24 cellular contexts compared by ENCODE assay signal in the genomic region with DNA sequence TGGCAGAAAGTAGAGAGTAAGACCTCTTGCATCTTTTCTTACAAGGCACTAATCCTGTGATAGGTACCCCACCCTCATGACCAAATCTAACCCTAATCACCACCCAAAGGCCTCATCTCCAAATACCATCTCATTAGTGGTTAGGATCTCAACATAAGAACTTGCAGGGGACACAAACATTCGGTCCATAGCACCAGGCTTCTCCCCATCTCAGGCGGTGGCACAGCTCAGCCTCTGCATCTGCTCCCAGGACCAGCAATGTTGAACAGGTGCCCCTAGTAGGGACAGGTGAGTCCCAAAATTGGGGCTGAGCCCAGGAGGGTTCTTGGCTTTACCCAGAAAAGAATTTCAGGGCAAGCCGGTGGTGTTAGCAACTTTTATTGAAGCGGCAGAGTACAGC.
"Had no signal": no experiment of that assay in that cellular context is flagged by ENCODE, and none has a peak within 500 bp of the region (broad histone marks: within the 10 kb centered on the region; RNA-seq: fewer than 3 reads in every experiment).

No MANE protein-coding gene starts in this region.

- H3K27ac Mint-ChIP-seq: activated CD4-positive, alpha-beta T cell treated with anti-CD3 and anti-CD28 coated beads, Interleukin-2, amount 10 ng/mL, durations not matched to agents 7 days and 5 days; activated T-helper 2 cell treated with anti-CD3 and anti-CD28 coated beads, Interferon-gamma antibody, Interleukin-2, Interleukin-4, amounts not matched to agents 10 μg/mL and 5 μg/mL and 100 μg/mL, durations not matched to agents 14 hours and 24 hours and 36 hours; nephron; stimulated activated naive CD8-positive, alpha-beta T cell treated with anti-CD3 and anti-CD28 coated beads, Interleukin-15, Interleukin-2, amounts not matched to agents 100 ng/mL and 50 ng/mL, for 24 hours had no signal

- H3K4me1 ChIP-seq: esophagus muscularis mucosa, left ventricle myocardium inferior, right lobe of liver, thyroid gland, upper lobe of right lung had no signal

- H3K27me3 Mint-ChIP-seq: activated CD4-positive, alpha-beta T cell treated with anti-CD3 and anti-CD28 coated beads, Interleukin-2, amount 10 ng/mL, durations not matched to agents 7 days and 5 days; activated CD8-positive, alpha-beta T cell treated with anti-CD3 and anti-CD28 coated beads for 36 hours; stimulated activated naive CD8-positive, alpha-beta T cell treated with anti-CD3 and anti-CD28 coated beads, Interleukin-15, Interleukin-2, amounts not matched to agents 100 ng/mL and 50 ng/mL, for 24 hours had no signal

- H3K27me3 ChIP-seq: brain microvascular endothelial cell, esophagus muscularis mucosa, right lobe of liver, thyroid gland, upper lobe of right lung had no signal

- H3K4me1 Mint-ChIP-seq: nephron had no signal

- H3K36me3 ChIP-seq: brain microvascular endothelial cell, esophagus muscularis mucosa, left ventricle myocardium inferior, right lobe of liver, thyroid gland, upper lobe of right lung had no signal

- H3K36me3 Mint-ChIP-seq: WTC11 had no signal

- DNase-seq: activated CD4-positive, alpha-beta T cell treated with anti-CD3 and anti-CD28 coated beads for 1 hour; activated CD4-positive, alpha-beta T cell treated with anti-CD3 and anti-CD28 coated beads, Interleukin-2, amount 10 ng/mL, durations not matched to agents 7 days and 5 days; activated CD8-positive, alpha-beta T cell treated with anti-CD3 and anti-CD28 coated beads for 36 hours; activated naive CD4-positive, alpha-beta T cell treated with anti-CD3 and anti-CD28 coated beads, Interleukin-2, amount 50 U/mL, for 16 hours; activated T-cell treated with anti-CD3 and anti-CD28 coated beads, Interleukin-2, amount 50 U/mL, for 48 hours; amniotic stem cell; brain microvascular endothelial cell; central memory CD4-positive, alpha-beta T cell; dermis blood vessel endothelial cell; effector CD4-positive, alpha-beta T cell; foreskin melanocyte; left ventricle myocardium inferior; right lobe of liver; stimulated activated CD4-positive, alpha-beta T cell treated with anti-CD3 and anti-CD28 coated beads, Interleukin-12 subunit alpha, Interleukin-12 subunit beta, amount 100 ng/mL, for 4 hours; stimulated activated CD4-positive, alpha-beta T cell treated with anti-CD3 and anti-CD28 coated beads, Interleukin-4, amount 100 ng/mL, for 1 hour; T1000; thyroid gland; upper lobe of right lung had no signal

- H3K9me3 Mint-ChIP-seq: activated CD4-positive, alpha-beta T cell treated with anti-CD3 and anti-CD28 coated beads, Interleukin-2, amount 10 ng/mL, durations not matched to agents 7 days and 5 days; activated CD8-positive, alpha-beta T cell treated with anti-CD3 and anti-CD28 coated beads for 36 hours; activated T-helper 2 cell treated with anti-CD3 and anti-CD28 coated beads, Interferon-gamma antibody, Interleukin-2, Interleukin-4, amounts not matched to agents 10 μg/mL and 5 μg/mL and 100 μg/mL, durations not matched to agents 14 hours and 24 hours and 36 hours; nephron; stimulated activated naive CD8-positive, alpha-beta T cell treated with anti-CD3 and anti-CD28 coated beads, Interleukin-15, Interleukin-2, amounts not matched to agents 100 ng/mL and 50 ng/mL, for 24 hours; WTC11 had no signal

- H3K27ac ChIP-seq: brain microvascular endothelial cell, esophagus muscularis mucosa, left ventricle myocardium inferior, right lobe of liver, thyroid gland, upper lobe of right lung had no signal

- H3K4me3 Mint-ChIP-seq: activated CD4-positive, alpha-beta T cell treated with anti-CD3 and anti-CD28 coated beads, Interleukin-2, amount 10 ng/mL, durations not matched to agents 7 days and 5 days; activated CD8-positive, alpha-beta T cell treated with anti-CD3 and anti-CD28 coated beads for 36 hours; nephron; stimulated activated naive CD8-positive, alpha-beta T cell treated with anti-CD3 and anti-CD28 coated beads, Interleukin-15, Interleukin-2, amounts not matched to agents 100 ng/mL and 50 ng/mL, for 24 hours; WTC11 had no signal

- H3K4me3 ChIP-seq: esophagus muscularis mucosa, left ventricle myocardium inferior, lung, right lobe of liver, thyroid gland, upper lobe of right lung had no signal

- H3K9me3 ChIP-seq: esophagus muscularis mucosa, left ventricle myocardium inferior, right lobe of liver, thyroid gland, upper lobe of right lung had no signal

- ATAC-seq: activated CD8-positive, alpha-beta T cell treated with anti-CD3 and anti-CD28 coated beads for 36 hours; right lobe of liver; upper lobe of right lung had no signal
